Comparison of ENCODE assay signal across 19 cellular contexts in the genomic region with DNA sequence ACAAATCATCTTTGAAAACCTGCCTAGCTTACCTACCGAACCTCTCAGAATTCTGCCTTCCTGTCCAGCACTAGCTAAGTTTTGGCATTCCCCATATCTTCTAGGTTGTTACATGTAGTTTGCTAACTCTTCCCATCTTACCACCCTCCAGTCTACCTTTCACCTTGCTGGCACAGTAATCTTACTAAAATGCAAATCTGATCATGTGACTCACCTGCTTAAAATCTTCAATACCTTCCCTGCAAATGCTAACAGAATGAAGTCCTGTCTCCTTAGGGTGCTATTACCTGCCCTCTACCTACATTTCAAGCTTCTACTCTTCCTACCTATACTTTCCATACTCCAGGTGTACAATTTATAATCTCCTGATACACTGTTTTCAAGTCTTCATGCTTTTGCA. TPM values are rescaled to one million over a fixed set of nuclear protein-coding genes. Genes with fewer than 3 reads are reported as not detected.
A peak's percentile ranks its signal among the peaks of the same experiment; 100 is the strongest.
DNase-seq lines count a peak whose midpoint lies in the region; ATAC-seq and TF ChIP-seq lines count a peak whose summit lies in the region.
"Had no signal": no experiment of that assay in that cellular context is flagged by ENCODE, and none has a peak within 500 bp of the region (broad histone marks: within the 10 kb centered on the region; RNA-seq: fewer than 3 reads in every experiment).

No MANE protein-coding gene starts in this region.

- no peaks in the 10 kb centered on the region for H3K9me3 Mint-ChIP-seq in stimulated activated naive CD8-positive, alpha-beta T cell treated with anti-CD3 and anti-CD28 coated beads, Interleukin-15, Interleukin-2, amounts not matched to agents 100 ng/mL and 50 ng/mL, for 24 hours
- no peaks in the 10 kb centered on the region for H3K9me3 Mint-ChIP-seq in T-cell
- no peaks in the 10 kb centered on the region for H3K9me3 Mint-ChIP-seq in stimulated activated memory B cell treated with anti-CD40 and anti-IgM and Interleukin-4, amounts not matched to agents 10 μg/mL and 1 μg/mL and 100 μg/mL, for 72 hours

- H3K36me3 ChIP-seq in mucosa of descending colon (ENCODE audit: low read depth) = no peaks in the 10 kb centered on the region

- H3K27ac Mint-ChIP-seq in stimulated activated naive CD8-positive, alpha-beta T cell treated with anti-CD3 and anti-CD28 coated beads, Interleukin-15, Interleukin-2, amounts not matched to agents 100 ng/mL and 50 ng/mL, for 24 hours = peak overlapping the region; percentile 71
- peak overlapping the region; percentile 1 to 17 for H3K27ac Mint-ChIP-seq in T-cell
- H3K27ac Mint-ChIP-seq in stimulated activated memory B cell treated with anti-CD40 and anti-IgM and Interleukin-4, amounts not matched to agents 10 μg/mL and 1 μg/mL and 100 μg/mL, for 72 hours = no peak overlapping the region
- H3K27ac Mint-ChIP-seq: endodermal cell had no signal

- H3K4me1 ChIP-seq in foreskin keratinocyte (peaks cover 15% of the 10 kb centered on the region), mucosa of descending colon (ENCODE audit: low read depth) (peaks cover 15% of the 10 kb centered on the region)

- POLR2A ChIA-PET in T-cell (lab: Charles Lee) = interaction anchor here (0.5 to 2.5 kb wide), 4 partner anchors 21 to 612 kb away, joined by 3 to 14 read pairs (median 4); a partner anchor contains a TSS

- H3K27me3 ChIP-seq in foreskin keratinocyte = no peaks in the 10 kb centered on the region
- H3K27me3 ChIP-seq: upper lobe of right lung had no signal

- no peak overlapping the region for H3K4me3 ChIP-seq in mucosa of descending colon
- H3K4me3 ChIP-seq: coronary artery, HAP-1, upper lobe of right lung had no signal

- peaks cover 85% of the 10 kb centered on the region for H3K4me1 Mint-ChIP-seq in stimulated activated naive CD8-positive, alpha-beta T cell treated with anti-CD3 and anti-CD28 coated beads, Interleukin-15, Interleukin-2, amounts not matched to agents 100 ng/mL and 50 ng/mL, for 24 hours (ENCODE audit: low read depth)
- peaks cover 72 to 81% (median 79%) of the 10 kb centered on the region in 3 donors for H3K4me1 Mint-ChIP-seq in T-cell
- H3K4me1 Mint-ChIP-seq in stimulated activated memory B cell treated with anti-CD40 and anti-IgM and Interleukin-4, amounts not matched to agents 10 μg/mL and 1 μg/mL and 100 μg/mL, for 72 hours = peaks cover 66% of the 10 kb centered on the region

- no peaks in the 10 kb centered on the region for H3K9me3 ChIP-seq in mucosa of descending colon
- H3K9me3 ChIP-seq: HAP-1, upper lobe of right lung had no signal

- peak overlapping the region; percentile 6 for H3K4me3 Mint-ChIP-seq in stimulated activated naive CD8-positive, alpha-beta T cell treated with anti-CD3 and anti-CD28 coated beads, Interleukin-15, Interleukin-2, amounts not matched to agents 100 ng/mL and 50 ng/mL, for 24 hours
- H3K4me3 Mint-ChIP-seq in T-cell = peak overlapping the region in 2 of 3 donors; percentile 0 to 31
- no peak overlapping the region for H3K4me3 Mint-ChIP-seq in stimulated activated memory B cell treated with anti-CD40 and anti-IgM and Interleukin-4, amounts not matched to agents 10 μg/mL and 1 μg/mL and 100 μg/mL, for 72 hours
- H3K4me3 Mint-ChIP-seq: endodermal cell had no signal

- no peak for TF ChIP-seq CTCF in foreskin keratinocyte (conservative IDR thresholded peaks at IDR 0.05)
- no peak for TF ChIP-seq CTCF in mucosa of descending colon (IDR thresholded peaks at IDR 0.05)

- CTCF ChIA-PET in T-cell (lab: Charles Lee) = interaction anchor here in 1 of 2 donors (1.0 kb wide), 1 partner anchor 13 kb away, joined by 3 read pairs; no protein-coding TSS in a partner anchor

- H3K36me3 Mint-ChIP-seq in stimulated activated naive CD8-positive, alpha-beta T cell treated with anti-CD3 and anti-CD28 coated beads, Interleukin-15, Interleukin-2, amounts not matched to agents 100 ng/mL and 50 ng/mL, for 24 hours (ENCODE audit: low read depth) = peaks cover 62% of the 10 kb centered on the region
- H3K36me3 Mint-ChIP-seq in T-cell = peaks cover 34% of the 10 kb centered on the region
- H3K36me3 Mint-ChIP-seq in stimulated activated memory B cell treated with anti-CD40 and anti-IgM and Interleukin-4, amounts not matched to agents 10 μg/mL and 1 μg/mL and 100 μg/mL, for 72 hours = peaks cover 38% of the 10 kb centered on the region

- ATAC-seq in stimulated activated naive CD8-positive, alpha-beta T cell treated with anti-CD3 and anti-CD28 coated beads, Interleukin-15, Interleukin-2, amounts not matched to agents 100 U/mL and 50 U/mL, for 24 hours = no peak
- peak in 3 of 4 experiments; percentile 12 to 37 (median 26) for ATAC-seq in T-cell (replicated peaks in 1 of 4)
- ATAC-seq in foreskin keratinocyte = peak; percentile 35
- no peak for ATAC-seq in mucosa of descending colon
- no peak for ATAC-seq in stimulated activated memory B cell treated with anti-CD40 and anti-IgM and Interleukin-4, amounts not matched to agents 10 μg/mL and 1 μg/mL and 100 μg/mL, for 72 hours
- ATAC-seq: activated CD4-positive, CD25-positive, alpha-beta regulatory T cell treated with anti-CD3 and anti-CD28 coated beads, Interleukin-2, amount 50 U/mL, for 24 hours; sciatic nerve; upper lobe of right lung had no signal

- intact Hi-C loops in mucosa of descending colon (cut with DNase I, micrococcal nuclease) = no loop called here

- H3K27ac ChIP-seq in foreskin keratinocyte = no peak overlapping the region
- H3K27ac ChIP-seq: C4-2B, coronary artery, upper lobe of right lung had no signal

- no peaks in the 10 kb centered on the region for H3K27me3 Mint-ChIP-seq in stimulated activated naive CD8-positive, alpha-beta T cell treated with anti-CD3 and anti-CD28 coated beads, Interleukin-15, Interleukin-2, amounts not matched to agents 100 ng/mL and 50 ng/mL, for 24 hours
- no peaks in the 10 kb centered on the region for H3K27me3 Mint-ChIP-seq in T-cell
- H3K27me3 Mint-ChIP-seq in stimulated activated memory B cell treated with anti-CD40 and anti-IgM and Interleukin-4, amounts not matched to agents 10 μg/mL and 1 μg/mL and 100 μg/mL, for 72 hours = no peaks in the 10 kb centered on the region

- DNase-seq in stimulated activated naive CD8-positive, alpha-beta T cell treated with anti-CD3 and anti-CD28 coated beads, Interleukin-15, Interleukin-2, amounts not matched to agents 100 U/mL and 50 U/mL, for 24 hours = no peak
- no peak for DNase-seq in T-cell
- peak in 1 of 2 donors; percentile 17 for DNase-seq in foreskin keratinocyte
- DNase-seq in activated gamma-delta T cell treated with Interleukin-2 at 50 U/mL for 16 hours = no peak
- DNase-seq in mucosa of descending colon = no peak
- DNase-seq in iPS-NIHi7 (ENCODE audit: extremely low spot score) = no peak
- DNase-seq: ACHN, endodermal cell, NCI-H187, NCI-H748 treated with DMSO at 0.1 percent for 48 hours, OCI-M1, upper lobe of right lung had no signal

RNA-seq across cellular contexts. Expression of a gene that starts 30.4 kb away (rescaled TPM):
- total RNA-seq in T-cell = 10 to 100 TPM; 50.0 to 77.9 (median 58.7) TPM
- 37.9 and 38.2 TPM in 2 replicates for total RNA-seq in foreskin keratinocyte
- 7.8 and 9.9 TPM in 2 replicates for polyA plus RNA-seq in foreskin keratinocyte
- 10 to 100 TPM; 32.0 to 38.4 (median 36.3) TPM for total RNA-seq in mucosa of descending colon

Comparison
In these comparisons a context has a peak if more than half of its experiments do, and no peak if none do; other contexts are left out.
1. ATAC-seq: peak in T-cell (3 of 4) and foreskin keratinocyte (single experiment); none in stimulated activated naive CD8-positive, alpha-beta T cell treated with anti-CD3 and anti-CD28 coated beads, Interleukin-15, Interleukin-2, amounts not matched to agents 100 U/mL and 50 U/mL, for 24 hours (single experiment), mucosa of descending colon (single experiment) and stimulated activated memory B cell treated with anti-CD40 and anti-IgM and Interleukin-4, amounts not matched to agents 10 μg/mL and 1 μg/mL and 100 μg/mL, for 72 hours (single experiment).